11 cellular contexts compared by ENCODE assay signal in the genomic region with DNA sequence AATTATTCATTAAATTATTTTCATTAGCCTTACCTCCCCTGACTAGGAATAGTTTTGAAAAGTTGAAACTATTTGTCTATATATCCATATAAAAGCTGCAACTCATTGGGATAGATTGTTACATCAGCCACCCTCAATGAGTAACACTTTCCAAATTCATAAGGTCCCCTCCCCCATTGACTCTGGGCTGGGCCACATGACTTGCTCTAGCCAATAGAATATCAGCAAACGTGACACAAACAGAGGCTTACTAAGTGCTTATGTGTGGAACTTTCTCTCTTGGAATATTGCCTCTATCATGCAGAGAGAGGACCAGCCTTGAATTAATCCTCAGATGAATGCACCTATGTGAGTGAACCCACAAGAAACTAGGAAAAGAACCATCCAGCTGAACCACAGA.
"Had no signal": no experiment of that assay in that cellular context is flagged by ENCODE, and none has a peak within 500 bp of the region (broad histone marks: within the 10 kb centered on the region; RNA-seq: fewer than 3 reads in every experiment).

No MANE protein-coding gene starts in this region.

- H3K4me3 ChIP-seq: heart right ventricle, ovary, psoas muscle, tibial artery had no signal

- ATAC-seq: activated CD4-positive, CD25-positive, alpha-beta regulatory T cell treated with anti-CD3 and anti-CD28 coated beads, Interleukin-2, amount 50 U/mL, for 24 hours; esophagus mucosa; heart right ventricle; natural killer cell; psoas muscle; right cardiac atrium; stimulated activated naive CD8-positive, alpha-beta T cell treated with anti-CD3 and anti-CD28 coated beads, Interleukin-15, Interleukin-2, amounts not matched to agents 100 U/mL and 50 U/mL, for 24 hours had no signal

- DNase-seq: effector CD4-positive, alpha-beta T cell; heart right ventricle; natural killer cell; ovary; psoas muscle; right cardiac atrium; stimulated activated naive CD8-positive, alpha-beta T cell treated with anti-CD3 and anti-CD28 coated beads, Interleukin-15, Interleukin-2, amounts not matched to agents 100 U/mL and 50 U/mL, for 24 hours; substantia nigra; tibial artery had no signal
